8 cellular contexts compared by ENCODE assay signal in genomic region chr10:15860692-15861201, GRCh38. TPM values are rescaled to one million over a fixed set of nuclear protein-coding genes. Genes with fewer than 3 reads are reported as not detected.
DNase-seq lines count a peak whose midpoint lies in the region; ATAC-seq, FAIRE-seq and TF ChIP-seq lines count a peak whose summit lies in the region.

No MANE protein-coding gene starts in this region.

- ATAC-seq in A549, result peak in 1 of 2 experiments; percentile 59; a peak in 3 of 6 replicates
- ATAC-seq in IMR-90 (ENCODE audit: low read depth), result no peak
- ATAC-seq in GM18870 (IDR thresholded peaks at IDR 0.05; ENCODE audit: unreplicated experiment), result no peak

- DNase-seq in A549 (ENCODE audit: low read depth in 1 of 2, low spot score in 1 of 2) (no peak), IMR-90 (no peak), caudate nucleus (lab: John Stamatoyannopoulos, UW) (no peak), pons (ENCODE audit: low spot score) (no peak), SKM-1 treated with dmso at 0.1 percent for 144 hours (lab: John Stamatoyannopoulos, UW; ENCODE audit: unreplicated experiment) (no peak), hypothalamus (lab: John Stamatoyannopoulos, UW) (no peak)

- H2AK9ac ChIP-seq in IMR-90 (replicated peaks; ENCODE audit: low read depth, low read length, poor library complexity), result peak overlapping the region; percentile 88

- POLR2A ChIA-PET in A549 (lab: Yijun Ruan, JAX) (interaction anchor here (1.0 kb wide), 1 partner anchor 11 kb away, joined by 6 read pairs; no protein-coding TSS in a partner anchor), IMR-90 (lab: Charles Lee; ENCODE audit: unreplicated experiment) (no interaction called here)

- BruUV-seq in IMR-90 (replicated peaks; lab: Mats Ljungman, UMichigan), result no TSS peak

- H3K23ac ChIP-seq in IMR-90 (ENCODE audit: low read depth, low read length), result 0 out of 2 replicates have a peak overlapping the region, but pooled peaks have one; percentile 18

- peak overlapping the region; percentile 74 to 85 for H3K27ac ChIP-seq in A549
- H3K27ac ChIP-seq in IMR-90 (ENCODE audit: insufficient read depth, low read length), result peak overlapping the region; percentile 67; the same call in 1 of the 2 replicates
- H3K27ac ChIP-seq in caudate nucleus (ENCODE audit: low read depth, low read length), result peak overlapping the region; percentile 52

- CTCF ChIA-PET in A549 (lab: Yijun Ruan, JAX) (no interaction called here), IMR-90 (lab: Yijun Ruan, JAX) (no interaction called here)

- peaks cover 5 to 26% of the 10 kb centered on the region in 2 experiments; a peak in 2 of 4 replicates for H3K79me1 ChIP-seq in IMR-90 (ENCODE audit: low read depth in 1 of 2, low read length in 2 of 2)

- H4K20me1 ChIP-seq in IMR-90 (ENCODE audit: insufficient read depth, low read length), result peaks cover 5% of the 10 kb centered on the region; the same call in 1 of the 2 replicates

- WGBS in A549 (ENCODE audit: missing lambda C conversion rate), result 43% methylated on average over 8 of the region's 8 CpGs
- WGBS in IMR-90 (ENCODE audit: extremely low coverage in 2 of 2, insufficient read length in 1 of 2), 2 experiments, result no CpG with 5 or more reads among the region's 8 CpGs

- in situ Hi-C loops in IMR-90 (cut with MboI; ENCODE audit: low sequenced_read_pairs), result no loop called here

- no peaks in the 10 kb centered on the region; the same call in 1 of the 2 replicates for H3K9me1 ChIP-seq in IMR-90 (ENCODE audit: insufficient read depth, low read length)

- H3K4me1 ChIP-seq in A549 (peaks cover 9% of the 10 kb centered on the region; the same call in 1 of the 3 replicates), IMR-90 (ENCODE audit: control insufficient read depth, insufficient read depth, low read length) (no peaks in the 10 kb centered on the region), mucosa of stomach (ENCODE audit: control insufficient read depth, insufficient read depth, low read length) (peaks cover 22% of the 10 kb centered on the region)

- H3K18ac ChIP-seq in IMR-90 (ENCODE audit: low read depth, low read length), result 0 out of 2 replicates have a peak overlapping the region, but pooled peaks have one; percentile 51

- peaks cover 9% of the 10 kb centered on the region for H3K9me3 ChIP-seq in A549
- H3K9me3 ChIP-seq in IMR-90 (ENCODE audit: control insufficient read depth, insufficient read depth, low read length), result no peaks in the 10 kb centered on the region
- no peaks in the 10 kb centered on the region for H3K9me3 ChIP-seq in mucosa of stomach (ENCODE audit: control insufficient read depth, low read length)

- H3K36me3 ChIP-seq in IMR-90 (ENCODE audit: control insufficient read depth, insufficient read depth, low read length) (no peaks in the 10 kb centered on the region), mucosa of stomach (ENCODE audit: control insufficient read depth, insufficient read depth, low read length) (no peaks in the 10 kb centered on the region)

- no peak for TF ChIP-seq POLR2A in A549 (IDR thresholded peaks at IDR 0.05; ENCODE audit: low read length)
- no peak for TF ChIP-seq POLR2A in IMR-90 (IDR thresholded peaks at IDR 0.05; ENCODE audit: low read depth, low read length)

- peak overlapping the region; percentile 92 for H2AFZ ChIP-seq in IMR-90 (replicated peaks; ENCODE audit: low read length, poor library complexity)

- no peak for TF ChIP-seq CTCF in A549 (IDR thresholded peaks at IDR 0.05)
- no peak for TF ChIP-seq CTCF in IMR-90 (conservative IDR thresholded peaks at IDR 0.05; ENCODE audit: low read depth, low read length)

- no peak for FAIRE-seq in A549 (lab: Jason Lieb, UNC)

- H3K14ac ChIP-seq in IMR-90 (replicated peaks; ENCODE audit: low read depth, low read length), result peak overlapping the region; percentile 59

- peak overlapping the region; percentile 23; the same call in 1 of the 2 replicates for H2AK5ac ChIP-seq in IMR-90 (ENCODE audit: low read depth, low read length)

- peak overlapping the region; percentile 81 for H3K4ac ChIP-seq in IMR-90 (ENCODE audit: low read depth, low read length)

- H3K27me3 ChIP-seq in IMR-90 (ENCODE audit: control insufficient read depth, insufficient read depth, low read length), result no peaks in the 10 kb centered on the region
- H3K27me3 ChIP-seq in mucosa of stomach (ENCODE audit: control insufficient read depth, insufficient read depth, low read length), result no peaks in the 10 kb centered on the region

- H3K56ac ChIP-seq in IMR-90 (ENCODE audit: extremely low read depth, insufficient read depth, low read length), result no peak overlapping the region; the same call in 1 of the 2 replicates

- peak overlapping the region; percentile 99 for H4K5ac ChIP-seq in IMR-90 (ENCODE audit: low read depth, low read length)

- peak overlapping the region; percentile 99 to 100 for H4K8ac ChIP-seq in IMR-90 (ENCODE audit: low read depth in 2 of 2, low read length in 2 of 2)

- peak overlapping the region; percentile 63 for H2BK5ac ChIP-seq in IMR-90 (ENCODE audit: low read depth, low read length, poor library complexity, severe bottlenecking)

- H4K91ac ChIP-seq in IMR-90 (ENCODE audit: insufficient read depth, low read depth, low read length), result peak overlapping the region; percentile 50

- dilution Hi-C loops in IMR-90 (cut with HindIII; ENCODE audit: low sequenced_read_pairs, unreplicated experiment), result no loop called here

- H2BK20ac ChIP-seq in IMR-90 (ENCODE audit: low read depth, low read length), result no peak overlapping the region

- peak overlapping the region; percentile 83 for H3K4me2 ChIP-seq in A549
- H3K4me2 ChIP-seq in IMR-90 (ENCODE audit: low read depth, low read length), result peak overlapping the region; percentile 69

- TF ChIP-seq EP300 in A549 (IDR thresholded peaks at IDR 0.05), result no peak

- peak overlapping the region; percentile 87 for H3K4me3 ChIP-seq in A549
- peak overlapping the region; percentile 89 for H3K4me3 ChIP-seq in IMR-90 (ENCODE audit: insufficient read depth, low read depth, low read length)
- peak overlapping the region; percentile 87 for H3K4me3 ChIP-seq in mucosa of stomach (ENCODE audit: low read length)

- H2BK120ac ChIP-seq in IMR-90 (ENCODE audit: low read depth, low read length), result peak overlapping the region; percentile 20

- TF ChIP-seq RAD21 in A549 (conservative IDR thresholded peaks at IDR 0.05 in 1 of 2, IDR thresholded peaks at IDR 0.05 in 1 of 2) (no peak), IMR-90 (IDR thresholded peaks at IDR 0.05; ENCODE audit: low read length) (no peak)

- H3K9ac ChIP-seq in IMR-90 (ENCODE audit: low read depth, low read length) (no peak overlapping the region), mucosa of stomach (ENCODE audit: low read length) (peak overlapping the region; percentile 75)

- intact Hi-C loops in IMR-90 (cut with micrococcal nuclease), result no loop called here

- H2BK15ac ChIP-seq in IMR-90 (ENCODE audit: low read depth, low read length), result 0 out of 3 replicates have a peak overlapping the region, but pooled peaks have one; percentile 3

TF ChIP-seq in A549, 52 proteins besides CTCF, POLR2A, EP300 and RAD21 (continues in another document):
- TF ChIP-seq CHD2 (IDR thresholded peaks at IDR 0.05; ENCODE audit: low read length, partially characterized antibody) (no peak), CBX2 (IDR thresholded peaks at IDR 0.05; ENCODE audit: borderline replicate concordance, low read depth) (no peak), FOSB (CRISPR knock-in tag; IDR thresholded peaks at IDR 0.05) (0 out of 2 replicates have a peak, but pooled peaks have one; percentile 9), HEYL (CRISPR knock-in tag; IDR thresholded peaks at IDR 0.05) (no peak), HDAC2 (IDR thresholded peaks at IDR 0.05) (no peak), FOSL2 (IDR thresholded peaks at IDR 0.05) (no peak), FOSL2 (CRISPR knock-in tag; IDR thresholded peaks at IDR 0.05) (no peak), RARB (CRISPR knock-in tag; IDR thresholded peaks at IDR 0.05) (no peak), FOXS1 (CRISPR knock-in tag; IDR thresholded peaks at IDR 0.05) (no peak), JUN (IDR thresholded peaks at IDR 0.05) (0 out of 5 replicates have a peak, but pooled peaks of 1 of the 2 experiments have one; percentile 33), NPAS2 (CRISPR knock-in tag; IDR thresholded peaks at IDR 0.05; ENCODE audit: borderline replicate concordance) (no peak), JUNB (IDR thresholded peaks at IDR 0.05) (no peak), RNF2 (IDR thresholded peaks at IDR 0.05; ENCODE audit: borderline replicate concordance, low read depth) (no peak), EHMT2 (IDR thresholded peaks at IDR 0.05; ENCODE audit: low read depth) (peak; percentile 89)

TF ChIP-seq in IMR-90, 13 proteins besides CTCF, POLR2A, EP300 and RAD21 (continues in another document):
- TF ChIP-seq FOS (IDR thresholded peaks at IDR 0.05; ENCODE audit: low read depth, low read length) (no peak), MXI1 (IDR thresholded peaks at IDR 0.05; ENCODE audit: borderline replicate concordance, low read depth, low read length) (no peak), BHLHE40 (IDR thresholded peaks at IDR 0.05; ENCODE audit: low read depth, low read length) (no peak), SMC3 (IDR thresholded peaks at IDR 0.05; ENCODE audit: low read depth, low read length) (no peak), RFX5 (IDR thresholded peaks at IDR 0.05; ENCODE audit: low read depth, low read length) (no peak), CHD1 (IDR thresholded peaks at IDR 0.05; ENCODE audit: low read depth, low read length) (no peak), MAZ (IDR thresholded peaks at IDR 0.05; ENCODE audit: borderline replicate concordance, low read depth, low read length) (no peak)
- TF ChIP-seq, protein P1, sequence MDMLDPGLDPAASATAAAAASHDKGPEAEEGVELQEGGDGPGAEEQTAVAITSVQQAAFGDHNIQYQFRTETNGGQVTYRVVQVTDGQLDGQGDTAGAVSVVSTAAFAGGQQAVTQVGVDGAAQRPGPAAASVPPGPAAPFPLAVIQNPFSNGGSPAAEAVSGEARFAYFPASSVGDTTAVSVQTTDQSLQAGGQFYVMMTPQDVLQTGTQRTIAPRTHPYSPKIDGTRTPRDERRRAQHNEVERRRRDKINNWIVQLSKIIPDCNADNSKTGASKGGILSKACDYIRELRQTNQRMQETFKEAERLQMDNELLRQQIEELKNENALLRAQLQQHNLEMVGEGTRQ (IDR thresholded peaks at IDR 0.05; ENCODE audit: low read depth, low read length), result no peak

RNA-seq across cellular contexts. Expression of gene MINDY3, which starts 0.4 kb away (rescaled TPM):
- polyA plus RNA-seq in A549 (2011; rRNA removed) (18.2 and 25.3 TPM in 2 replicates), A549 (2017; fragmentation: RNase III; extraction: RNeasy Plus Mini Kit Qiagen cat#74134 plus additional on column Dnase treatment) (14.4 to 16.1 TPM (median 14.5 TPM) in 3 replicates), IMR-90 (2012; rRNA removed) (10.1 and 13.9 TPM in 2 replicates)
- polyA plus RNA-seq in A549 (2012; cell fraction: cytosol; rRNA removed), result 4.0 and 4.7 TPM in 2 replicates
- polyA plus RNA-seq in A549 (2012; cell fraction: nucleus; rRNA removed), result 3.9 and 7.4 TPM in 2 replicates
- polyA minus RNA-seq in A549 (2011; rRNA and poly(A)+ RNA removed), result 6.5 and 8.3 TPM in 2 replicates
- 14.5 and 26.4 TPM in 2 replicates for total RNA-seq in IMR-90 (2012; rRNA removed)
- polyA plus RNA-seq in IMR-90 (2012; cell fraction: cytosol; rRNA removed), result 1.9 and 3.4 TPM in 2 replicates
- polyA plus RNA-seq in IMR-90 (2012; cell fraction: nucleus; rRNA removed; ENCODE audit: low replicate concordance), result 4.8 and 31.2 TPM in 2 replicates
